17 cellular contexts compared by ENCODE assay signal in the genomic region with DNA sequence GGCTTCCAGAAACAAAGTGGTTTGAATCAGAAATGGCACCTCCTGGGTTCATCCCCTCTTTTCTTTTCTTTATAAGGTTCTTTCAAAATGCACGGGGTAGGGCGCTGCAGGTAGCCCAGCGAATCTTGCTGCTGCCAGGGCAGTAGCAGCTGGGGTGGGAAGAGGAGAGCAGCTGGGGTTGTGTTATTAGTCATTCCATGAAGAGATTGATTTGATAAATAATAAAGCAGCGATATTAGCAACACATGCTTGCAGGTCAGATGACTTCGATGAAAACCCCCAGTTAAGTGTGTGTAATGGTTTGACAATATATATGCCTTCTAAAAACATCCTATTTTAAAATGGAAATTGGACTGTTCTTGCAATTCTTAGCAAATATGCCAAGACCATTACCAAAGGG.
DNase-seq lines count a peak whose midpoint lies in the region; ATAC-seq and TF ChIP-seq lines count a peak whose summit lies in the region.
"Had no signal": no experiment of that assay in that cellular context is flagged by ENCODE, and none has a peak within 500 bp of the region (broad histone marks: within the 10 kb centered on the region; RNA-seq: fewer than 3 reads in every experiment).

No MANE protein-coding gene starts in this region.

- H3K27me3 Mint-ChIP-seq in GM23338 (ENCODE audit: insufficient read depth, low read depth, poor library complexity) (peaks cover 11% of the 10 kb centered on the region), nephron (ENCODE audit: low read depth) (peaks cover 89% of the 10 kb centered on the region)
- H3K27me3 Mint-ChIP-seq: activated naive CD8-positive, alpha-beta T cell; dendritic cell treated with granulocyte-macrophage colony-stimulating factor and Interleukin-4, amounts not matched to agents 40 ng/mL and 50 ng/mL, for 4 days had no signal

- H3K36me3 Mint-ChIP-seq in GM23338 (ENCODE audit: low read depth) (no peaks in the 10 kb centered on the region), nephron (ENCODE audit: low read depth) (no peaks in the 10 kb centered on the region)
- H3K36me3 Mint-ChIP-seq: activated naive CD8-positive, alpha-beta T cell had no signal

- H2AFZ ChIP-seq in GM23338 (no peak overlapping the region), OCI-LY3 (ENCODE audit: low read depth, low read length) (no peak overlapping the region)

- no peaks in the 10 kb centered on the region; the same call in 1 of the 2 replicates for H3K9me3 ChIP-seq in OCI-LY3 (ENCODE audit: insufficient read depth, low read length)
- H3K9me3 ChIP-seq: spleen, thoracic aorta had no signal

- no peaks in the 10 kb centered on the region for H3K27me3 ChIP-seq in GM23338 (ENCODE audit: insufficient read depth)
- no peaks in the 10 kb centered on the region for H3K27me3 ChIP-seq in OCI-LY3 (ENCODE audit: low read depth, low read length)
- H3K27me3 ChIP-seq: spleen had no signal

- H3K9ac ChIP-seq in OCI-LY3 (ENCODE audit: low read length), result peak overlapping the region; percentile 59

- H3K36me3 ChIP-seq in GM23338 (ENCODE audit: insufficient read depth), result no peaks in the 10 kb centered on the region
- no peaks in the 10 kb centered on the region for H3K36me3 ChIP-seq in OCI-LY3 (replicated peaks; ENCODE audit: low read depth, low read length)
- H3K36me3 ChIP-seq: spleen, thoracic aorta had no signal

- no peak for DNase-seq in GM23338 (ENCODE audit: low spot score)
- DNase-seq in NCI-H146 (lab: John Stamatoyannopoulos, UW), result peak; percentile 71
- DNase-seq in anterior cingulate cortex (lab: John Stamatoyannopoulos, UW), result no peak
- DNase-seq in A172 (ENCODE audit: low spot score), result no peak
- no peak for DNase-seq in hypothalamus (lab: John Stamatoyannopoulos, UW)
- DNase-seq: activated CD8-positive, alpha-beta T cell treated with anti-CD3 and anti-CD28 coated beads, Interleukin-2, amount 10 ng/mL, durations not matched to agents 7 days and 5 days; activated T-cell treated with anti-CD3 and anti-CD28 coated beads, Interleukin-2, amount 50 U/mL, for 72 hours; NCI-H2029; spleen had no signal

- H3K4me1 Mint-ChIP-seq in GM23338 (peaks cover 68% of the 10 kb centered on the region), nephron (peaks cover 71% of the 10 kb centered on the region)

- no peak for TF ChIP-seq CTCF in GM23338 (conservative IDR thresholded peaks at IDR 0.05; ENCODE audit: low read depth in 2 of 2)
- no peak for TF ChIP-seq CTCF in OCI-LY3 (IDR thresholded peaks at IDR 0.05; ENCODE audit: low read depth, low read length)
- TF ChIP-seq CTCF in nephron (IDR thresholded peaks at IDR 0.05; ENCODE audit: unreplicated experiment in 3 of 3), result no peak

- H3K4me2 ChIP-seq in GM23338, result peak overlapping the region; percentile 65
- peak overlapping the region; percentile 84 for H3K4me2 ChIP-seq in OCI-LY3 (ENCODE audit: low read length)

- H3K27ac Mint-ChIP-seq in GM23338 (peak overlapping the region; percentile 45; the same call in 1 of the 2 replicates), nephron (peak overlapping the region; percentile 41 to 93 (median 64))
- H3K27ac Mint-ChIP-seq: activated CD8-positive, alpha-beta T cell treated with anti-CD3 and anti-CD28 coated beads, Interleukin-2, amount 10 ng/mL, durations not matched to agents 7 days and 5 days; activated naive CD8-positive, alpha-beta T cell; dendritic cell treated with granulocyte-macrophage colony-stimulating factor and Interleukin-4, amounts not matched to agents 40 ng/mL and 50 ng/mL, for 4 days had no signal

- no peaks in the 10 kb centered on the region for H3K9me3 Mint-ChIP-seq in GM23338
- no peaks in the 10 kb centered on the region for H3K9me3 Mint-ChIP-seq in nephron
- H3K9me3 Mint-ChIP-seq: activated T-cell treated with anti-CD3 and anti-CD28 coated beads, Interleukin-2, amount 50 U/mL, for 72 hours; dendritic cell treated with granulocyte-macrophage colony-stimulating factor and Interleukin-4, amounts not matched to agents 40 ng/mL and 50 ng/mL, for 4 days had no signal

- H3K4me3 ChIP-seq in GM23338, result no peak overlapping the region
- H3K4me3 ChIP-seq in OCI-LY3 (ENCODE audit: low read length), result peak overlapping the region; percentile 42
- H3K4me3 ChIP-seq: lung, spleen, thoracic aorta had no signal

- H3K27ac ChIP-seq in GM23338 (ENCODE audit: low read depth) (no peak overlapping the region), OCI-LY3 (ENCODE audit: low read length) (peak overlapping the region; percentile 87)
- H3K27ac ChIP-seq: epithelial cell of prostate, spleen, thoracic aorta had no signal

- peaks cover 5% of the 10 kb centered on the region; the same call in 1 of the 2 replicates for H4K20me1 ChIP-seq in GM23338 (replicated peaks; ENCODE audit: insufficient read depth)
- no peaks in the 10 kb centered on the region for H4K20me1 ChIP-seq in OCI-LY3 (ENCODE audit: insufficient read depth, low read length)

- H3K79me2 ChIP-seq in GM23338 (replicated peaks; ENCODE audit: insufficient read depth) (0 out of 2 replicates have a peak, but pooled peaks cover 1% of the 10 kb centered on the region), OCI-LY3 (ENCODE audit: low read length) (peaks cover 34% of the 10 kb centered on the region)

- H3K4me1 ChIP-seq in GM23338 (ENCODE audit: insufficient read depth) (peaks cover 36% of the 10 kb centered on the region), OCI-LY3 (ENCODE audit: low read length) (peaks cover 82% of the 10 kb centered on the region)

- ATAC-seq in GM23338 (no peak; the same call in 1 of the 3 replicates), GM18870 (IDR thresholded peaks at IDR 0.05; ENCODE audit: unreplicated experiment) (no peak)
- ATAC-seq: activated CD8-positive, alpha-beta T cell treated with anti-CD3 and anti-CD28 coated beads, Interleukin-2, amount 10 ng/mL, durations not matched to agents 7 days and 5 days; activated T-cell treated with anti-CD3 and anti-CD28 coated beads, Interleukin-2, amount 50 U/mL, for 72 hours had no signal

- no peaks in the 10 kb centered on the region for H3F3A ChIP-seq in GM23338 (replicated peaks; ENCODE audit: low read depth)

- no peaks in the 10 kb centered on the region; the same call in 1 of the 2 replicates for H3K9me2 ChIP-seq in GM23338 (ENCODE audit: insufficient read depth)

- H3K4me3 Mint-ChIP-seq in GM23338 (no peak overlapping the region), nephron (peak overlapping the region in 1 of 3 experiments; percentile 12)
- H3K4me3 Mint-ChIP-seq: activated CD8-positive, alpha-beta T cell treated with anti-CD3 and anti-CD28 coated beads, Interleukin-2, amount 10 ng/mL, durations not matched to agents 7 days and 5 days; activated naive CD8-positive, alpha-beta T cell; activated T-cell treated with anti-CD3 and anti-CD28 coated beads, Interleukin-2, amount 50 U/mL, for 72 hours; dendritic cell treated with granulocyte-macrophage colony-stimulating factor and Interleukin-4, amounts not matched to agents 40 ng/mL and 50 ng/mL, for 4 days had no signal

TF ChIP-seq in GM23338, 12 proteins besides CTCF, POLR2A, EP300 and RAD21 (continues in another document):
- TF ChIP-seq EZH2phosphoT487 (IDR thresholded peaks at IDR 0.05; ENCODE audit: unreplicated experiment) (no peak), EZH2 (IDR thresholded peaks at IDR 0.05; ENCODE audit: low read depth, unreplicated experiment) (no peak), JUNB (IDR thresholded peaks at IDR 0.05; ENCODE audit: unreplicated experiment) (no peak), POLR2AphosphoS5 (IDR thresholded peaks at IDR 0.05; ENCODE audit: low read depth) (no peak)
- TF ChIP-seq, protein P1, sequence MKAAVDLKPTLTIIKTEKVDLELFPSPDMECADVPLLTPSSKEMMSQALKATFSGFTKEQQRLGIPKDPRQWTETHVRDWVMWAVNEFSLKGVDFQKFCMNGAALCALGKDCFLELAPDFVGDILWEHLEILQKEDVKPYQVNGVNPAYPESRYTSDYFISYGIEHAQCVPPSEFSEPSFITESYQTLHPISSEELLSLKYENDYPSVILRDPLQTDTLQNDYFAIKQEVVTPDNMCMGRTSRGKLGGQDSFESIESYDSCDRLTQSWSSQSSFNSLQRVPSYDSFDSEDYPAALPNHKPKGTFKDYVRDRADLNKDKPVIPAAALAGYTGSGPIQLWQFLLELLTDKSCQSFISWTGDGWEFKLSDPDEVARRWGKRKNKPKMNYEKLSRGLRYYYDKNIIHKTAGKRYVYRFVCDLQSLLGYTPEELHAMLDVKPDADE (IDR thresholded peaks at IDR 0.05), result no peak
- TF ChIP-seq, protein P2, sequence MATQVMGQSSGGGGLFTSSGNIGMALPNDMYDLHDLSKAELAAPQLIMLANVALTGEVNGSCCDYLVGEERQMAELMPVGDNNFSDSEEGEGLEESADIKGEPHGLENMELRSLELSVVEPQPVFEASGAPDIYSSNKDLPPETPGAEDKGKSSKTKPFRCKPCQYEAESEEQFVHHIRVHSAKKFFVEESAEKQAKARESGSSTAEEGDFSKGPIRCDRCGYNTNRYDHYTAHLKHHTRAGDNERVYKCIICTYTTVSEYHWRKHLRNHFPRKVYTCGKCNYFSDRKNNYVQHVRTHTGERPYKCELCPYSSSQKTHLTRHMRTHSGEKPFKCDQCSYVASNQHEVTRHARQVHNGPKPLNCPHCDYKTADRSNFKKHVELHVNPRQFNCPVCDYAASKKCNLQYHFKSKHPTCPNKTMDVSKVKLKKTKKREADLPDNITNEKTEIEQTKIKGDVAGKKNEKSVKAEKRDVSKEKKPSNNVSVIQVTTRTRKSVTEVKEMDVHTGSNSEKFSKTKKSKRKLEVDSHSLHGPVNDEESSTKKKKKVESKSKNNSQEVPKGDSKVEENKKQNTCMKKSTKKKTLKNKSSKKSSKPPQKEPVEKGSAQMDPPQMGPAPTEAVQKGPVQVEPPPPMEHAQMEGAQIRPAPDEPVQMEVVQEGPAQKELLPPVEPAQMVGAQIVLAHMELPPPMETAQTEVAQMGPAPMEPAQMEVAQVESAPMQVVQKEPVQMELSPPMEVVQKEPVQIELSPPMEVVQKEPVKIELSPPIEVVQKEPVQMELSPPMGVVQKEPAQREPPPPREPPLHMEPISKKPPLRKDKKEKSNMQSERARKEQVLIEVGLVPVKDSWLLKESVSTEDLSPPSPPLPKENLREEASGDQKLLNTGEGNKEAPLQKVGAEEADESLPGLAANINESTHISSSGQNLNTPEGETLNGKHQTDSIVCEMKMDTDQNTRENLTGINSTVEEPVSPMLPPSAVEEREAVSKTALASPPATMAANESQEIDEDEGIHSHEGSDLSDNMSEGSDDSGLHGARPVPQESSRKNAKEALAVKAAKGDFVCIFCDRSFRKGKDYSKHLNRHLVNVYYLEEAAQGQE (IDR thresholded peaks at IDR 0.05; ENCODE audit: unreplicated experiment), result no peak
